18 cellular contexts compared by ENCODE assay signal in the genomic region with DNA sequence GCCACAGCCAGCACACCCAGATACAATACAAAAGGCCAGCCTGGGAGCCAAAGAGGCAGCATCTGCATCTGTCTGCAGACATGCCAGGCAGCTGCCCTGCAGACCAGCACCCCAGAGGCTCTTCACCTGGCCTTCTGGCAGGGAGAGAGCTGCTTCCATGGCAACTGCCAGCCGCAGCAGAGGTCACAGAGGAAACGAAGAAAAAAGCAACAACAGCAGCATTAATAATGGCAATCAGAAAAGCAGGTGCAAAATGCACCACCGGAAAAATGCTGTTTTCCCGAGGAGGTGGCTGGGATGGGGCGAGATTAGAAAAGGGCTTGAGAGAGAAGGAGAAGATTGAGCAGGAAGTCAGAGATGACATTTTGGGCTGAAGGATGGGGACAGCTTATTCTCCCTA.
DNase-seq lines count a peak whose midpoint lies in the region; ATAC-seq and TF ChIP-seq lines count a peak whose summit lies in the region.
"Had no signal": no experiment of that assay in that cellular context is flagged by ENCODE, and none has a peak within 500 bp of the region (broad histone marks: within the 10 kb centered on the region; RNA-seq: fewer than 3 reads in every experiment).

No MANE protein-coding gene starts in this region.

- in situ Hi-C loops in gastrocnemius medialis (cut with MboI; ENCODE audit: low sequenced_read_pairs in 4 of 4): no loop called here

- no peak for TF ChIP-seq POLR2A in gastrocnemius medialis (IDR thresholded peaks at IDR 0.05)

- peaks cover 14% of the 10 kb centered on the region for H3K27me3 Mint-ChIP-seq in GM23338 (ENCODE audit: insufficient read depth, low read depth, poor library complexity)
- H3K27me3 Mint-ChIP-seq: natural killer cell treated with Interleukin-12 subunit alpha and Interleukin-12 subunit beta and Interleukin-15 and Interleukin-18, amount 100 ng/mL, for 72 hours had no signal

- H3K27ac Mint-ChIP-seq in GM23338: no peak overlapping the region
- H3K27ac Mint-ChIP-seq: H9; memory B cell; natural killer cell treated with Interleukin-12 subunit alpha and Interleukin-12 subunit beta and Interleukin-15 and Interleukin-18, amount 100 ng/mL, for 72 hours; T-helper 2 cell treated with Interferon-gamma antibody and Interleukin-4, amounts not matched to agents 5 μg/mL and 100 μg/mL, for 36 hours had no signal

- ATAC-seq in GM23338 (peak; percentile 30), mucosa of descending colon (no peak), gastrocnemius medialis (no peak)
- ATAC-seq: gastroesophageal sphincter; natural killer cell treated with Interleukin-12 subunit alpha and Interleukin-12 subunit beta and Interleukin-15 and Interleukin-18, amount 100 ng/mL, for 72 hours had no signal

- peaks cover 99% of the 10 kb centered on the region for H3K9me3 Mint-ChIP-seq in GM23338

- no peaks in the 10 kb centered on the region for H3K79me2 ChIP-seq in GM23338 (replicated peaks; ENCODE audit: insufficient read depth)
- no peaks in the 10 kb centered on the region for H3K79me2 ChIP-seq in neural cell (replicated peaks; ENCODE audit: insufficient read depth, low read length)

- no peak overlapping the region for H3K4me3 Mint-ChIP-seq in GM23338
- H3K4me3 Mint-ChIP-seq: H9; memory B cell; natural killer cell treated with Interleukin-12 subunit alpha and Interleukin-12 subunit beta and Interleukin-15 and Interleukin-18, amount 100 ng/mL, for 72 hours; T-helper 2 cell treated with Interferon-gamma antibody and Interleukin-4, amounts not matched to agents 5 μg/mL and 100 μg/mL, for 36 hours had no signal

- no peak for TF ChIP-seq CTCF in GM23338 (conservative IDR thresholded peaks at IDR 0.05; ENCODE audit: low read depth in 2 of 2)
- TF ChIP-seq CTCF in neural cell (IDR thresholded peaks at IDR 0.05; ENCODE audit: poor library complexity, severe bottlenecking): no peak
- TF ChIP-seq CTCF in mucosa of descending colon (IDR thresholded peaks at IDR 0.05): no peak
- no peak for TF ChIP-seq CTCF in gastrocnemius medialis (IDR thresholded peaks at IDR 0.05 in 4 of 5, conservative IDR thresholded peaks at IDR 0.05 in 1 of 5)

- H3K36me3 ChIP-seq in GM23338 (ENCODE audit: insufficient read depth) (no peaks in the 10 kb centered on the region; the same call in 1 of the 2 replicates), neural cell (ENCODE audit: insufficient read depth, low read length) (no peaks in the 10 kb centered on the region), mucosa of descending colon (ENCODE audit: low read depth) (no peaks in the 10 kb centered on the region), gastrocnemius medialis (no peaks in the 10 kb centered on the region)
- H3K36me3 ChIP-seq: gastroesophageal sphincter, vagina had no signal

- TF ChIP-seq RAD21 in neural cell (conservative IDR thresholded peaks at IDR 0.05): peak; percentile 41

- no peaks in the 10 kb centered on the region for H3F3A ChIP-seq in GM23338 (replicated peaks; ENCODE audit: low read depth)
- H3F3A ChIP-seq in neural cell (ENCODE audit: insufficient read depth, low read length, poor library complexity, severe bottlenecking): no peaks in the 10 kb centered on the region

- no peaks in the 10 kb centered on the region for H3K9me3 ChIP-seq in neural cell (ENCODE audit: low read length)
- H3K9me3 ChIP-seq in mucosa of descending colon: no peaks in the 10 kb centered on the region
- H3K9me3 ChIP-seq in gastrocnemius medialis: no peaks in the 10 kb centered on the region
- H3K9me3 ChIP-seq: gastroesophageal sphincter, vagina had no signal

- H3K4me3 ChIP-seq in GM23338: no peak overlapping the region
- peak overlapping the region; percentile 18 for H3K4me3 ChIP-seq in neural cell (ENCODE audit: low read length)
- H3K4me3 ChIP-seq in mucosa of descending colon: no peak overlapping the region
- H3K4me3 ChIP-seq in gastrocnemius medialis: no peak overlapping the region
- H3K4me3 ChIP-seq: gastroesophageal sphincter, vagina had no signal

- intact Hi-C loops in mucosa of descending colon (cut with DNase I, micrococcal nuclease): no loop called here
- intact Hi-C loops in gastrocnemius medialis (cut with DNase I; ENCODE audit: low total_unique reads): no loop called here

- TF ChIP-seq EP300 in neural cell (conservative IDR thresholded peaks at IDR 0.05; ENCODE audit: poor library complexity, severe bottlenecking): peak; percentile 59

- no peak overlapping the region for H2AFZ ChIP-seq in GM23338
- H2AFZ ChIP-seq in neural cell (ENCODE audit: low read depth, low read length): no peak overlapping the region

- H4K20me1 ChIP-seq in GM23338 (replicated peaks; ENCODE audit: insufficient read depth): no peaks in the 10 kb centered on the region
- H4K20me1 ChIP-seq in neural cell (ENCODE audit: insufficient read depth): no peaks in the 10 kb centered on the region

- H3K27me3 ChIP-seq in GM23338 (ENCODE audit: insufficient read depth) (no peaks in the 10 kb centered on the region), neural cell (ENCODE audit: insufficient read depth, low read depth, low read length) (no peaks in the 10 kb centered on the region), gastrocnemius medialis (no peaks in the 10 kb centered on the region)
- H3K27me3 ChIP-seq: gastroesophageal sphincter, vagina had no signal

- H3K9me2 ChIP-seq in GM23338 (ENCODE audit: insufficient read depth) (no peaks in the 10 kb centered on the region), neural cell (ENCODE audit: insufficient read depth, low read length) (no peaks in the 10 kb centered on the region)

- no peaks in the 10 kb centered on the region for H3K4me1 ChIP-seq in GM23338 (ENCODE audit: insufficient read depth)
- no peaks in the 10 kb centered on the region for H3K4me1 ChIP-seq in mucosa of descending colon (ENCODE audit: low read depth)
- no peaks in the 10 kb centered on the region for H3K4me1 ChIP-seq in gastrocnemius medialis
- H3K4me1 ChIP-seq: gastroesophageal sphincter, vagina had no signal

- H3K9ac ChIP-seq in neural cell (ENCODE audit: low read length): peak overlapping the region; percentile 47

- H3K4me1 Mint-ChIP-seq in GM23338: peaks cover 3% of the 10 kb centered on the region; the same call in 2 of the 3 replicates
- H3K4me1 Mint-ChIP-seq: memory B cell had no signal

- H3K27ac ChIP-seq in GM23338 (ENCODE audit: low read depth): no peak overlapping the region
- peak overlapping the region; percentile 71 for H3K27ac ChIP-seq in neural cell (ENCODE audit: low read length)
- no peak overlapping the region for H3K27ac ChIP-seq in gastrocnemius medialis
- H3K27ac ChIP-seq: gastroesophageal sphincter, vagina had no signal

- H3K36me3 Mint-ChIP-seq in GM23338 (ENCODE audit: low read depth): peaks cover 15% of the 10 kb centered on the region
- H3K36me3 Mint-ChIP-seq: memory B cell had no signal

- H3K4me2 ChIP-seq in GM23338 (no peak overlapping the region), neural cell (ENCODE audit: low read length) (peak overlapping the region; percentile 47)

- DNase-seq in GM23338 (ENCODE audit: low spot score) (no peak), NCI-H2081 treated with DMSO at 0.1 percent for 48 hours (lab: John Stamatoyannopoulos, UW) (peak; percentile 64), NCI-H69 (lab: John Stamatoyannopoulos, UW) (peak; percentile 96), mucosa of descending colon (no peak), gastrocnemius medialis (no peak)
- no peak for DNase-seq in activated CD4-positive, alpha-beta T cell treated with anti-CD3 and anti-CD28 coated beads for 4 hours
- DNase-seq in stimulated activated CD4-positive, alpha-beta T cell treated with anti-CD3 and anti-CD28 coated beads, Interleukin-1b, Interleukin-23, amount 100 ng/mL, for 48 hours: no peak
- DNase-seq: activated CD4-positive, CD25-positive, alpha-beta regulatory T cell treated with anti-CD3 and anti-CD28 coated beads, Interleukin-2, amount 50 U/mL, for 72 hours; activated CD8-positive, alpha-beta memory T cell treated with anti-CD3 and anti-CD28 coated beads, Interleukin-2, amount 50 U/mL, for 4 hours; activated gamma-delta T cell treated with Interleukin-2 at 50 U/mL for 16 hours; H9; Right ventricle myocardium superior had no signal

TF ChIP-seq in GM23338, 12 proteins besides CTCF, POLR2A, EP300 and RAD21 (continues in another document):
- TF ChIP-seq STAT1 (IDR thresholded peaks at IDR 0.05; ENCODE audit: unreplicated experiment) (no peak), NANOG (IDR thresholded peaks at IDR 0.05; ENCODE audit: borderline replicate concordance) (no peak), ETS1 (IDR thresholded peaks at IDR 0.05) (no peak), CREB1 (CRISPR knock-in tag; IDR thresholded peaks at IDR 0.05; ENCODE audit: low read depth) (no peak), POLR2AphosphoS5 (IDR thresholded peaks at IDR 0.05; ENCODE audit: low read depth) (no peak), ZNF114 (CRISPR knock-in tag; IDR thresholded peaks at IDR 0.05) (no peak)

TF ChIP-seq in neural cell, 6 proteins besides CTCF, POLR2A, EP300 and RAD21 (continues in another document):
- TF ChIP-seq, protein P1, sequence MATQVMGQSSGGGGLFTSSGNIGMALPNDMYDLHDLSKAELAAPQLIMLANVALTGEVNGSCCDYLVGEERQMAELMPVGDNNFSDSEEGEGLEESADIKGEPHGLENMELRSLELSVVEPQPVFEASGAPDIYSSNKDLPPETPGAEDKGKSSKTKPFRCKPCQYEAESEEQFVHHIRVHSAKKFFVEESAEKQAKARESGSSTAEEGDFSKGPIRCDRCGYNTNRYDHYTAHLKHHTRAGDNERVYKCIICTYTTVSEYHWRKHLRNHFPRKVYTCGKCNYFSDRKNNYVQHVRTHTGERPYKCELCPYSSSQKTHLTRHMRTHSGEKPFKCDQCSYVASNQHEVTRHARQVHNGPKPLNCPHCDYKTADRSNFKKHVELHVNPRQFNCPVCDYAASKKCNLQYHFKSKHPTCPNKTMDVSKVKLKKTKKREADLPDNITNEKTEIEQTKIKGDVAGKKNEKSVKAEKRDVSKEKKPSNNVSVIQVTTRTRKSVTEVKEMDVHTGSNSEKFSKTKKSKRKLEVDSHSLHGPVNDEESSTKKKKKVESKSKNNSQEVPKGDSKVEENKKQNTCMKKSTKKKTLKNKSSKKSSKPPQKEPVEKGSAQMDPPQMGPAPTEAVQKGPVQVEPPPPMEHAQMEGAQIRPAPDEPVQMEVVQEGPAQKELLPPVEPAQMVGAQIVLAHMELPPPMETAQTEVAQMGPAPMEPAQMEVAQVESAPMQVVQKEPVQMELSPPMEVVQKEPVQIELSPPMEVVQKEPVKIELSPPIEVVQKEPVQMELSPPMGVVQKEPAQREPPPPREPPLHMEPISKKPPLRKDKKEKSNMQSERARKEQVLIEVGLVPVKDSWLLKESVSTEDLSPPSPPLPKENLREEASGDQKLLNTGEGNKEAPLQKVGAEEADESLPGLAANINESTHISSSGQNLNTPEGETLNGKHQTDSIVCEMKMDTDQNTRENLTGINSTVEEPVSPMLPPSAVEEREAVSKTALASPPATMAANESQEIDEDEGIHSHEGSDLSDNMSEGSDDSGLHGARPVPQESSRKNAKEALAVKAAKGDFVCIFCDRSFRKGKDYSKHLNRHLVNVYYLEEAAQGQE (IDR thresholded peaks at IDR 0.05; ENCODE audit: borderline replicate concordance): peak; percentile 54
- TF ChIP-seq TAF1 (IDR thresholded peaks at IDR 0.05; ENCODE audit: low read depth): no peak
- no peak for TF ChIP-seq POLR2AphosphoS5 (IDR thresholded peaks at IDR 0.05)
- no peak for TF ChIP-seq EZH2 (IDR thresholded peaks at IDR 0.05; ENCODE audit: borderline replicate concordance, insufficient read depth, low read length, poor library complexity, severe bottlenecking)
- TF ChIP-seq MXI1 (conservative IDR thresholded peaks at IDR 0.05; ENCODE audit: poor library complexity, severe bottlenecking): no peak

Comparison
In these comparisons a context has a peak if more than half of its experiments do, and no peak if none do; other contexts are left out.
1. DNase-seq: peak in NCI-H2081 treated with DMSO at 0.1 percent for 48 hours (single experiment) and NCI-H69 (single experiment); none in GM23338 (single experiment), mucosa of descending colon (0 of 3), activated CD4-positive, alpha-beta T cell treated with anti-CD3 and anti-CD28 coated beads for 4 hours (0 of 2), gastrocnemius medialis (0 of 2) and stimulated activated CD4-positive, alpha-beta T cell treated with anti-CD3 and anti-CD28 coated beads, Interleukin-1b, Interleukin-23, amount 100 ng/mL, for 48 hours (single experiment).